In genomic region chr22:39496131-39496838, GRCh38 we compare ENCODE assay signal across 8 cellular contexts. TPM values are rescaled to one million over a fixed set of nuclear protein-coding genes. Genes with fewer than 3 reads are reported as not detected.
DNase-seq lines count a peak whose midpoint lies in the region; ATAC-seq, FAIRE-seq and TF ChIP-seq lines count a peak whose summit lies in the region.

No MANE protein-coding gene starts in this region.

- POLR2A ChIA-PET in T-cell (lab: Charles Lee) = interaction anchor here in 1 of 2 donors (0.7 kb wide), 1 partner anchor 24 kb away, joined by 3 read pairs; no protein-coding TSS in a partner anchor

- no peaks in the 10 kb centered on the region for H3K27me3 Mint-ChIP-seq in T-cell

- in situ Hi-C loops in astrocyte of the cerebellum (cut with HindIII; ENCODE audit: low sequenced_read_pairs) = no loop called here

- no peaks in the 10 kb centered on the region for H3K36me3 ChIP-seq in small intestine (ENCODE audit: control insufficient read depth in 2 of 2, insufficient read depth in 2 of 2, low read length in 2 of 2)

- no peaks in the 10 kb centered on the region for H3K9me3 ChIP-seq in small intestine (ENCODE audit: control insufficient read depth, low read depth)

- no peaks in the 10 kb centered on the region for H3K27me3 ChIP-seq in small intestine (ENCODE audit: control insufficient read depth in 2 of 2, insufficient read depth in 2 of 2, low read length in 2 of 2)

- H3K27ac ChIP-seq in small intestine (ENCODE audit: low read depth in 1 of 2, low read length in 1 of 2) = no peak overlapping the region

- H3K27ac Mint-ChIP-seq in T-cell = peak overlapping the region in 1 of 2 donors; percentile 31

- peaks cover 8 to 22% (median 8%) of the 10 kb centered on the region in 3 donors for H3K4me1 Mint-ChIP-seq in T-cell

- peaks cover 0 to 3% of the 10 kb centered on the region in 2 donors for H3K4me1 ChIP-seq in small intestine (ENCODE audit: control insufficient read depth in 2 of 2, insufficient read depth in 1 of 2, low read depth in 1 of 2, low read length in 1 of 2)

- no peak overlapping the region for H3K4me3 ChIP-seq in LNCaP clone FGC (ENCODE audit: low read depth, low read length)
- H3K4me3 ChIP-seq in astrocyte of the cerebellum (ENCODE audit: low read depth, low read length) = no peak overlapping the region
- H3K4me3 ChIP-seq in small intestine (ENCODE audit: low read depth in 1 of 2, low read length in 2 of 2) = no peak overlapping the region

- no peaks in the 10 kb centered on the region for H3K9me3 Mint-ChIP-seq in T-cell

- H3K4me3 Mint-ChIP-seq in T-cell = no peak overlapping the region

- CTCF ChIA-PET in T-cell (lab: Charles Lee) = interaction anchor here (0.5 to 1.7 kb wide), 19 partner anchors 14 to 852 kb away, joined by 3 to 17 read pairs (median 3); partner anchors contain the start of gene ATF4 (in 1 of the 2)

- FAIRE-seq in small intestine (lab: Jason Lieb, UNC) = no peak

- TF ChIP-seq CTCF in LNCaP clone FGC (IDR thresholded peaks at IDR 0.05; ENCODE audit: control insufficient read depth, extremely low read depth, insufficient read depth) = 0 out of 2 replicates have a peak, but pooled peaks have one; percentile 4
- peak; percentile 87 for TF ChIP-seq CTCF in astrocyte of the cerebellum (IDR thresholded peaks at IDR 0.05; ENCODE audit: low read depth, low read length, missing control alignments)

- H3K36me3 Mint-ChIP-seq in T-cell = no peaks in the 10 kb centered on the region

- WGBS in small intestine, 3 donors = 38 to 44% (median 39%) methylated on average over 13 of the region's 13 CpGs

- ATAC-seq in T-cell (replicated peaks in 1 of 4) = peak; percentile 60 to 80 (median 72)
- ATAC-seq in HG03039 (IDR thresholded peaks at IDR 0.05; ENCODE audit: unreplicated experiment) = no peak
- ATAC-seq in GM21381 (IDR thresholded peaks at IDR 0.05; ENCODE audit: unreplicated experiment) = no peak

- DNase-seq in EL (peak; percentile 63), LNCaP clone FGC (ENCODE audit: low read depth) (no peak), T-cell (peak in 28 of 34 experiments; percentile 17 to 57 (median 38)), astrocyte of the cerebellum (ENCODE audit: low read depth) (no peak), iPS-NIHi7 (ENCODE audit: extremely low spot score) (peak; percentile 54), small intestine (peak; percentile 86)

RNA-seq across cellular contexts. Expression of gene MIEF1, which starts 5.8 kb away (rescaled TPM):
- total RNA-seq in T-cell = 10 to 100 TPM; 19.7 to 44.1 (median 38.5) TPM
- 10 to 100 TPM; 12.2 to 22.1 (median 15.4) TPM for polyA plus RNA-seq in small intestine

RNA-seq across cellular contexts. Expression of gene ATF4, which starts 24.1 kb away (rescaled TPM):
- total RNA-seq in T-cell = 100 to 1,000 TPM; 236 to 371 (median 327) TPM
- polyA plus RNA-seq in small intestine = 100 to 1,000 TPM; 471 to 709 (median 539) TPM

RNA-seq across cellular contexts. Expression of gene RPS19BP1, which starts 36.3 kb away (rescaled TPM):
- total RNA-seq in T-cell = 10 to 100 TPM; 42.4 to 76.8 (median 73.5) TPM
- polyA plus RNA-seq in small intestine = 100 to 1,000 TPM; 179 to 186 (median 183) TPM

RNA-seq across cellular contexts. Expression of gene MGAT3, which starts 39.5 kb away (rescaled TPM):
- total RNA-seq in T-cell = 1 to 10 TPM in 3 of 5 donors, under 1 TPM in 2; 0.23 to 2.7 (median 1.1) TPM
- 10 to 100 TPM; 11.1 to 21.6 (median 12.7) TPM for polyA plus RNA-seq in small intestine

Comparison
In these comparisons a context has a peak if more than half of its experiments do, and no peak if none do; other contexts are left out.
1. DNase-seq: peak in EL (single experiment), T-cell (28 of 34), iPS-NIHi7 (single experiment) and small intestine (single experiment); none in LNCaP clone FGC (single experiment) and astrocyte of the cerebellum (single experiment).
2. ATAC-seq: peak in T-cell (4 of 4); none in HG03039 (single experiment) and GM21381 (single experiment).